20 cellular contexts compared by ENCODE assay signal in genomic region chr6:5753187-5753586, GRCh38.
"Had no signal": no experiment of that assay in that cellular context is flagged by ENCODE, and none has a peak within 500 bp of the region (broad histone marks: within the 10 kb centered on the region; RNA-seq: fewer than 3 reads in every experiment).

No MANE protein-coding gene starts in this region.

- H3K4me3 Mint-ChIP-seq: dendritic cell treated with granulocyte-macrophage colony-stimulating factor and Interleukin-4, amounts not matched to agents 40 ng/mL and 50 ng/mL, for 4 days; effector memory CD8-positive, alpha-beta T cell; natural killer cell; neural crest cell; stimulated activated naive B cell treated with anti-CD40 and anti-IgM and Interleukin-4, amounts not matched to agents 10 μg/mL and 1 μg/mL and 100 μg/mL, for 72 hours; stimulated activated naive CD8-positive, alpha-beta T cell treated with anti-CD3 and anti-CD28 coated beads, Interleukin-15, amount 100 ng/mL, for 72 hours had no signal

- H3K27me3 ChIP-seq: esophagus squamous epithelium, foreskin keratinocyte, hepatocyte, ovary, testis, transverse colon had no signal

- H3K4me3 ChIP-seq: esophagus squamous epithelium, hepatocyte, ovary, skin epidermis, testis, transverse colon had no signal

- H3K27ac ChIP-seq: esophagus squamous epithelium, foreskin keratinocyte, hepatocyte, ovary, testis, transverse colon had no signal

- H3K27ac Mint-ChIP-seq: dendritic cell treated with granulocyte-macrophage colony-stimulating factor and Interleukin-4, amounts not matched to agents 40 ng/mL and 50 ng/mL, for 4 days; effector memory CD8-positive, alpha-beta T cell; natural killer cell; stimulated activated naive B cell treated with anti-CD40 and anti-IgM and Interleukin-4, amounts not matched to agents 10 μg/mL and 1 μg/mL and 100 μg/mL, for 72 hours; stimulated activated naive CD8-positive, alpha-beta T cell treated with anti-CD3 and anti-CD28 coated beads, Interleukin-15, amount 100 ng/mL, for 72 hours had no signal

- H3K4me1 ChIP-seq: esophagus squamous epithelium, foreskin keratinocyte, testis had no signal

- DNase-seq: effector memory CD8-positive, alpha-beta T cell; esophagus squamous epithelium; foreskin keratinocyte; head of caudate nucleus; kidney; left colon; mammary epithelial cell; natural killer cell; ovary; stimulated activated CD4-positive, alpha-beta T cell treated with anti-CD3 and anti-CD28 coated beads, Interleukin-2, amount 100 ng/mL, for 24 hours; stimulated activated CD4-positive, alpha-beta T cell treated with anti-CD3 and anti-CD28 coated beads, Interleukin-4, amount 100 ng/mL, for 4 hours; stimulated activated naive B cell treated with anti-CD40 and anti-IgM and Interleukin-4, amounts not matched to agents 10 μg/mL and 1 μg/mL and 100 μg/mL, for 72 hours; stimulated activated naive CD8-positive, alpha-beta T cell treated with anti-CD3 and anti-CD28 coated beads, Interleukin-15, amount 100 ng/mL, for 72 hours; testis; transverse colon had no signal

- ATAC-seq: effector memory CD8-positive, alpha-beta T cell; left colon; natural killer cell; sciatic nerve; stimulated activated naive B cell treated with anti-CD40 and anti-IgM and Interleukin-4, amounts not matched to agents 10 μg/mL and 1 μg/mL and 100 μg/mL, for 72 hours; stimulated activated naive CD8-positive, alpha-beta T cell treated with anti-CD3 and anti-CD28 coated beads, Interleukin-15, amount 100 ng/mL, for 72 hours had no signal

- H3K27me3 Mint-ChIP-seq: dendritic cell treated with granulocyte-macrophage colony-stimulating factor and Interleukin-4, amounts not matched to agents 40 ng/mL and 50 ng/mL, for 4 days; effector memory CD8-positive, alpha-beta T cell; stimulated activated naive B cell treated with anti-CD40 and anti-IgM and Interleukin-4, amounts not matched to agents 10 μg/mL and 1 μg/mL and 100 μg/mL, for 72 hours; stimulated activated naive CD8-positive, alpha-beta T cell treated with anti-CD3 and anti-CD28 coated beads, Interleukin-15, amount 100 ng/mL, for 72 hours had no signal

- H3K36me3 ChIP-seq: esophagus squamous epithelium, ovary, transverse colon had no signal

- H3K9me3 ChIP-seq: ovary, testis had no signal

- H3K4me1 Mint-ChIP-seq: stimulated activated naive CD8-positive, alpha-beta T cell treated with anti-CD3 and anti-CD28 coated beads, Interleukin-15, amount 100 ng/mL, for 72 hours had no signal
